In the genomic region with DNA sequence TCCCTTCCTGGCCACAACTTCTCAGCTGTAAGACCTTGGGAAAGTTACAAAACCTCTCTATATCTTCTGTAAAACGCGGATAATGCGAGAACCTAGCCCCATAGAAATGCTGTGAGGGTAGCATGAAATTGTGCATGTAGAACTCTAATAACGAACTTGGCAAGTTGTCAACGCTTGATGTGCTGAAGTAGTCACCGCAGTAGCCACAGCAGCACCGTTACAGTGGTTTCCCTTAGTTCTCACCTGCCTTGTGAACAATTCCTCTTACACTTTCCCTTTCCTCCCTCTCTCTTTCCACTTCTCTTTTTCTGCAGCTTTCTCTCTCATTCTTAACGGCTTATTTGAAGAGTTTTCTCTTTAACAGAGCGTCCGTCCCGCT, we compare ENCODE assay signal across 1 cellular context.
TF ChIP-seq lines count a peak whose summit lies in the region.

No MANE protein-coding gene starts in this region.

TF ChIP-seq in HepG2, 621 proteins besides CTCF, POLR2A, EP300 and RAD21:
- TF ChIP-seq, protein P1, sequence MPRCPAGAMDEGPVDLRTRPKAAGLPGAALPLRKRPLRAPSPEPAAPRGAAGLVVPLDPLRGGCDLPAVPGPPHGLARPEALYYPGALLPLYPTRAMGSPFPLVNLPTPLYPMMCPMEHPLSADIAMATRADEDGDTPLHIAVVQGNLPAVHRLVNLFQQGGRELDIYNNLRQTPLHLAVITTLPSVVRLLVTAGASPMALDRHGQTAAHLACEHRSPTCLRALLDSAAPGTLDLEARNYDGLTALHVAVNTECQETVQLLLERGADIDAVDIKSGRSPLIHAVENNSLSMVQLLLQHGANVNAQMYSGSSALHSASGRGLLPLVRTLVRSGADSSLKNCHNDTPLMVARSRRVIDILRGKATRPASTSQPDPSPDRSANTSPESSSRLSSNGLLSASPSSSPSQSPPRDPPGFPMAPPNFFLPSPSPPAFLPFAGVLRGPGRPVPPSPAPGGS (CRISPR knock-in tag; IDR thresholded peaks at IDR 0.05): no peak
- TF ChIP-seq, protein P2, sequence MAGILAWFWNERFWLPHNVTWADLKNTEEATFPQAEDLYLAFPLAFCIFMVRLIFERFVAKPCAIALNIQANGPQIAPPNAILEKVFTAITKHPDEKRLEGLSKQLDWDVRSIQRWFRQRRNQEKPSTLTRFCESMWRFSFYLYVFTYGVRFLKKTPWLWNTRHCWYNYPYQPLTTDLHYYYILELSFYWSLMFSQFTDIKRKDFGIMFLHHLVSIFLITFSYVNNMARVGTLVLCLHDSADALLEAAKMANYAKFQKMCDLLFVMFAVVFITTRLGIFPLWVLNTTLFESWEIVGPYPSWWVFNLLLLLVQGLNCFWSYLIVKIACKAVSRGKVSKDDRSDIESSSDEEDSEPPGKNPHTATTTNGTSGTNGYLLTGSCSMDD (CRISPR knock-in tag; IDR thresholded peaks at IDR 0.05): no peak
- TF ChIP-seq ZBTB42 (CRISPR knock-in tag; IDR thresholded peaks at IDR 0.05) (no peak), MAF1 (CRISPR knock-in tag; IDR thresholded peaks at IDR 0.05; ENCODE audit: borderline replicate concordance) (no peak)
- TF ChIP-seq, protein P3, sequence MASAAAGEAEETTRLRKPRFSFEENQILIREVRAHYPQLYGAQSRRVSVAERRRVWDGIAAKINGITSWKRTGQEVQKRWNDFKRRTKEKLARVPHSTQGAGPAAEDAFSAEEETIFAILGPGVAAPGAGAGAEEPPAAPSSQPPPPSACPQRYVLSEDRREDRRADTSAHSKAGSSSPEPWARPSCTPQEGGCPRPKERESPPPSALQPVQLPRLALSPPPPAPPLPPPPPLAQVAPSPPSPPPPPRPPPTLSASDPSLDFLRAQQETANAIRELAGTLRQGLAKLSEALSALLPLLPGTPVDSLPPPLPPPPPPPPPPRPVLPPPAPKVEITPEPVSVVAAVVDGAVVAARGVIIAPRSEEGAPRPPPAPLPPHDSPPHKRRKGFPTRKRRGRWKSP (CRISPR knock-in tag; IDR thresholded peaks at IDR 0.05): peak; percentile 3; the same call in 1 of the 2 replicates
